Comparison of ENCODE assay signal across 8 cellular contexts in the genomic region with DNA sequence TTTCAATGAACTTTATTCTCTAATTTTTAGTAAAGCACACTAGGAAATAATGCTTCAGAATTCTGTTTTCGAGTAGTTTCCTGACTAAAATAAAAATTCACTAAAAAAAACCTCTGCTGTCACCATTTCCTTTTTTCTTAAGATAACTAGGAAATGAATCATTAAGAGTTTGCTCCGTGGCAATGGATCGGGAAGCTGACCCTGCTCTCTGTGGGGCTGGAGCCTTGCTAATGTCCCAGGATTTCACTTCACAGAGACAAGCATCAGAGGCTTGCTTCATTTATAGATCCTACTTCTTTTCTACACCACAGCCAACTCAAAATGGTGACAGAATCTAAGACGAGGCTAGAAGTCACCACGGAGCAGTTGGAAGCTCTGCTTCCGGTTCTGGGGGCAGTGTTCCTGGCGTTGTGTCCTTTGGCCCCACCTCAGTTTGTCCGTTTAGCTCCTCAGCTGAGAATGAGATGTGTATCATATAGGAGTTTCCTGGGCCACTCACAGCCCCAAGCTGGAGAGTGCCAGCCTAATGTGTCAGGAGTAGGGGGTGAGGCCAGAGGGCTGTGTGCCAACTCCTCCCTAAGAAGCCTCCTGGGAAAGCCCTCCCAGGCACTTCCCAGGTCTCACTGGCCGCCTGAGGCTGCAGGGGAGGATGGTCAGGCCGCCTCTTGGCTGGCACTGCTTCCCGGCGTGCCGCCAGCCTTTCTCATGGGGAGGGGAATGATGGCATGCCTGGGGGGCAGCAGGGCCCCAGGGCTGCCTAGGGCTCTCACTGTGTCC. TPM values are rescaled to one million over a fixed set of nuclear protein-coding genes. Genes with fewer than 3 reads are reported as not detected.
DNase-seq lines count a peak whose midpoint lies in the region; ATAC-seq and TF ChIP-seq lines count a peak whose summit lies in the region.

No MANE protein-coding gene starts in this region.

- H2BK5ac ChIP-seq in trophoblast cell (ENCODE audit: low read depth, low read length, poor library complexity) = no peak overlapping the region

- no peak overlapping the region for H2BK120ac ChIP-seq in trophoblast cell (ENCODE audit: insufficient read depth, low read length, poor library complexity)

- H3K27me3 ChIP-seq in Panc1 (ENCODE audit: control insufficient read depth, insufficient read depth, low read length) (no peaks in the 10 kb centered on the region), esophagus squamous epithelium (no peaks in the 10 kb centered on the region), trophoblast cell (ENCODE audit: insufficient read depth, low read length) (no peaks in the 10 kb centered on the region)

- peak overlapping the region in 1 of 2 experiments; percentile 30; a peak in 2 of 4 replicates for H3K4me3 ChIP-seq in Panc1 (ENCODE audit: low read depth in 2 of 2, low read length in 2 of 2)
- peak overlapping the region in 1 of 4 donors; percentile 31 for H3K4me3 ChIP-seq in esophagus squamous epithelium
- H3K4me3 ChIP-seq in trophoblast cell (ENCODE audit: low read depth, low read length) = no peak overlapping the region

- H4K8ac ChIP-seq in trophoblast cell (ENCODE audit: low read depth, low read length) = no peak overlapping the region

- CTCF ChIA-PET in Calu3 (lab: Charles Lee) (interaction anchor here (0.6 kb wide), 1 partner anchor 510 kb away, joined by 4 read pairs; no protein-coding TSS in a partner anchor), Panc1 (lab: Charles Lee) (interaction anchor here (0.5 kb wide), 1 partner anchor 45 kb away, joined by 7 read pairs; no protein-coding TSS in a partner anchor)

- no peak for TF ChIP-seq POLR2A in esophagus squamous epithelium (IDR thresholded peaks at IDR 0.05)

- peak overlapping the region; percentile 69 for H4K12ac ChIP-seq in trophoblast cell (ENCODE audit: low read depth, low read length)

- no peak overlapping the region for H3K9ac ChIP-seq in trophoblast cell (ENCODE audit: low read length)

- H3K79me2 ChIP-seq in trophoblast cell (ENCODE audit: control insufficient read depth, insufficient read depth, low read length, poor library complexity) = peaks cover 21% of the 10 kb centered on the region

- H3K36me3 ChIP-seq in Panc1 (ENCODE audit: control insufficient read depth, insufficient read depth, low read length) (no peaks in the 10 kb centered on the region), esophagus squamous epithelium (peaks cover 0 to 4% (median 0%) of the 10 kb centered on the region in 3 donors), trophoblast cell (ENCODE audit: control insufficient read depth in 1 of 2, insufficient read depth in 2 of 2, low read length in 2 of 2) (peaks cover 19% of the 10 kb centered on the region in 2 experiments)

- BruUV-seq in Calu3 (replicated peaks; lab: Mats Ljungman, UMichigan) (no TSS peak), Panc1 (replicated peaks; lab: Mats Ljungman, UMichigan) (no TSS peak)

- POLR2A ChIA-PET in Panc1 (lab: Charles Lee) = no interaction called here

- no peak overlapping the region for H3K14ac ChIP-seq in trophoblast cell (ENCODE audit: low read length)

- H3K9me3 ChIP-seq in Panc1 (ENCODE audit: control insufficient read depth, insufficient read depth, low read depth, low read length) = no peaks in the 10 kb centered on the region
- H3K9me3 ChIP-seq in esophagus squamous epithelium = no peaks in the 10 kb centered on the region
- H3K9me3 ChIP-seq in trophoblast cell (ENCODE audit: insufficient read depth, low read depth, low read length) = no peaks in the 10 kb centered on the region

- in situ Hi-C loops in Panc1 (cut with HindIII; ENCODE audit: low pct_unique_long_range_greater_than_20kb, low sequenced_read_pairs) = no loop called here

- H3K36me3 Mint-ChIP-seq in Calu3 (ENCODE audit: insufficient read depth, unreplicated experiment) = peaks cover 5% of the 10 kb centered on the region

- TF ChIP-seq CTCF in Calu3 (IDR thresholded peaks at IDR 0.05; ENCODE audit: unreplicated experiment) (no peak), Panc1 (IDR thresholded peaks at IDR 0.05) (no peak), esophagus squamous epithelium (IDR thresholded peaks at IDR 0.05) (no peak)

- H3K23ac ChIP-seq in trophoblast cell (ENCODE audit: low read length) = no peak overlapping the region

- no peak overlapping the region for H2AK5ac ChIP-seq in trophoblast cell (ENCODE audit: low read length)

- no peak overlapping the region for H3K4me3 Mint-ChIP-seq in Calu3 (ENCODE audit: low read depth, unreplicated experiment)

- H4K91ac ChIP-seq in trophoblast cell (ENCODE audit: low read depth, low read length) = no peak overlapping the region

- no peak overlapping the region for H2BK12ac ChIP-seq in trophoblast cell (ENCODE audit: low read length)

- intact Hi-C loops in Calu3 (cut with micrococcal nuclease; ENCODE audit: unreplicated experiment) = no loop called here
- intact Hi-C loops in Panc1 (cut with micrococcal nuclease; ENCODE audit: unreplicated experiment) = no loop called here
- intact Hi-C loops in esophagus squamous epithelium (cut with DNase I) = no loop called here

- no peak overlapping the region for H3K4me2 ChIP-seq in trophoblast cell (ENCODE audit: low read length)

- WGBS in esophagus squamous epithelium, 2 donors = 47 to 61% methylated on average over 7 to 8 of the region's 13 CpGs
- no CpG with 5 or more reads among the region's 13 CpGs for WGBS in trophoblast cell (ENCODE audit: extremely low coverage, insufficient coverage, insufficient read length)

- peak overlapping the region; percentile 58 for H3K27ac ChIP-seq in Panc1 (ENCODE audit: low read length)
- H3K27ac ChIP-seq in esophagus squamous epithelium = peak overlapping the region; percentile 15 to 71 (median 48)
- no peak overlapping the region for H3K27ac ChIP-seq in trophoblast cell (ENCODE audit: low read depth, low read length)

- H3K4ac ChIP-seq in trophoblast cell (ENCODE audit: low read depth, low read length) = peak overlapping the region; percentile 97

- H3K4me1 Mint-ChIP-seq in Calu3 (ENCODE audit: low read depth, unreplicated experiment) = peaks cover 53% of the 10 kb centered on the region

- DNase-seq in Calu3 (no peak), Panc1 (ENCODE audit: low read depth, low spot score) (no peak), esophagus squamous epithelium (lab: John Stamatoyannopoulos, UW) (no peak), trophoblast cell (no peak), SHP77 treated with DMSO at 0.1 percent for 48 hours (lab: John Stamatoyannopoulos, UW) (no peak), NCI-H1930 (lab: John Stamatoyannopoulos, UW) (no peak)

- H2AFZ ChIP-seq in trophoblast cell (ENCODE audit: insufficient read depth, low read length, poor library complexity) = peak overlapping the region; percentile 52

- H3K79me1 ChIP-seq in trophoblast cell (ENCODE audit: low read length) = no peaks in the 10 kb centered on the region

- H3K4me1 ChIP-seq in Panc1 (ENCODE audit: control insufficient read depth, insufficient read depth, low read length) (peaks cover 55% of the 10 kb centered on the region), esophagus squamous epithelium (peaks cover 12 to 79% (median 28%) of the 10 kb centered on the region in 3 donors), trophoblast cell (ENCODE audit: control insufficient read depth in 1 of 2, insufficient read depth in 2 of 2, low read length in 2 of 2) (peaks cover 3 to 5% of the 10 kb centered on the region in 2 experiments)

- H3K27ac Mint-ChIP-seq in Calu3 (ENCODE audit: unreplicated experiment) = peak overlapping the region; percentile 6

- H3K18ac ChIP-seq in trophoblast cell (ENCODE audit: low read length) = no peak overlapping the region

- H3K27me3 Mint-ChIP-seq in Calu3 (ENCODE audit: unreplicated experiment) = no peaks in the 10 kb centered on the region

- ATAC-seq in Panc1 (peak; percentile 78), HG03095 (IDR thresholded peaks at IDR 0.05; ENCODE audit: unreplicated experiment) (no peak), HG02588 (IDR thresholded peaks at IDR 0.05; ENCODE audit: unreplicated experiment) (no peak)

- H3K9me3 Mint-ChIP-seq in Calu3 (ENCODE audit: low read depth, unreplicated experiment) = no peaks in the 10 kb centered on the region

RNA-seq across cellular contexts. Expression of gene TENT4A, which starts 19.6 kb away (rescaled TPM):
- total RNA-seq in Calu3 (2022) = 34.4 and 39.9 TPM in 2 replicates
- total RNA-seq in Panc1 (2021; ENCODE audit: unreplicated experiment) = 29.6 TPM
- polyA plus RNA-seq in Panc1 (2012; ENCODE audit: insufficient read length) = 21.0 TPM
- total RNA-seq in esophagus squamous epithelium = 10 to 100 TPM in 2 of 4 donors, 1 to 10 TPM in 2; 8.0 to 30.7 (median 17.9) TPM
- polyA plus RNA-seq in trophoblast cell (2013) = 27.5 and 27.8 TPM in 2 replicates
